ENCODE assay signal across 10 cellular contexts in the genomic region with DNA sequence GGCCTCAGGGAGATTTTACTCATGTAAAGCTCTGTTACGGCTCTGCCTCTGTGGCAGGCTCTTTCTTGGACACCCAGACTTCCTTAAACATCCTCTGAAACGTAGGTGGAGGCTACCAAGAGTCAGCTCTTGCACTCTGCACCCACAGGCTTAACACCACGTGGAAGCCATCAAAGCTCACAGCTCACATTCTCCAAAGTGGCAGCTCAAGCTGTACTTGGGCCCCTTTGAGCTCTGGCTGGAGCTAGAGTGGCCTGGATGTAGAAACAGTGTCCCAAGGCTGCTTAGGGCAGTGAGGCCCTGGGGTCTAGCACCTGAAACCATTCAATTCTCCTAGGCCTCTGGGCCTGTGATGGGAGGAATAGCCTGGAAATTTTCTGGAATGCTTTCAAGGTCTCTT.
"Had no signal": no experiment of that assay in that cellular context is flagged by ENCODE, and none has a peak within 500 bp of the region (broad histone marks: within the 10 kb centered on the region; RNA-seq: fewer than 3 reads in every experiment).

No MANE protein-coding gene starts in this region.

- ATAC-seq: GM23338 had no signal

- DNase-seq: H9, HCEC 1CT, HFFc6, KBM-7 had no signal

- H3K36me3 Mint-ChIP-seq: IgD-negative memory B cell had no signal

- H3K9me3 Mint-ChIP-seq: HFFc6, IgD-negative memory B cell had no signal

- FAIRE-seq: H1, H54 had no signal

- H3K27ac ChIP-seq: HL-60, KMS-11 had no signal

- H3K4me3 ChIP-seq: GM23338 had no signal

- H3K4me1 Mint-ChIP-seq: GM23338 had no signal

- H3K9ac ChIP-seq: KMS-11 had no signal

- H3K4me3 Mint-ChIP-seq: GM23338, H9, HFFc6, IgD-negative memory B cell had no signal

- H2AFZ ChIP-seq: GM23338 had no signal

- H3K27ac Mint-ChIP-seq: GM23338, H9, HFFc6, IgD-negative memory B cell had no signal

- H3K4me2 ChIP-seq: GM23338, KMS-11 had no signal
